Comparison of ENCODE assay signal across 9 cellular contexts in genomic region chr19:46350029-46350757, GRCh38. TPM values are rescaled to one million over a fixed set of nuclear protein-coding genes. Genes with fewer than 3 reads are reported as not detected.
A peak's percentile ranks its signal among the peaks of the same experiment; 100 is the strongest.
DNase-seq lines count a peak whose midpoint lies in the region; ATAC-seq, FAIRE-seq and TF ChIP-seq lines count a peak whose summit lies in the region.
"Had no signal": no experiment of that assay in that cellular context is flagged by ENCODE, and none has a peak within 500 bp of the region (broad histone marks: within the 10 kb centered on the region; RNA-seq: fewer than 3 reads in every experiment).

No MANE protein-coding gene starts in this region.

- H3K4me1 ChIP-seq in hepatocyte (ENCODE audit: insufficient read depth), result peaks cover 38% of the 10 kb centered on the region
- peaks cover 17% of the 10 kb centered on the region for H3K4me1 ChIP-seq in thymus (ENCODE audit: control insufficient read depth, insufficient read depth, low read length)

- H3K27ac Mint-ChIP-seq in activated T-cell treated with anti-CD3 and anti-CD28 coated beads, Interleukin-2, amount 50 U/mL, for 24 hours, result peak overlapping the region; percentile 96
- peak overlapping the region; percentile 85 for H3K27ac Mint-ChIP-seq in activated B cell treated with CpG ODN at 0.5 μM for 24 hours

- peak; percentile 1 for ATAC-seq in activated B cell treated with CpG ODN at 0.5 μM for 24 hours (ENCODE audit: low read depth)

- intact Hi-C loops in activated B cell treated with CpG ODN at 0.5 μM for 24 hours (cut with micrococcal nuclease), result no loop called here

- H3K4me3 Mint-ChIP-seq in activated T-cell treated with anti-CD3 and anti-CD28 coated beads, Interleukin-2, amount 50 U/mL, for 24 hours, result peak overlapping the region; percentile 98
- H3K4me3 Mint-ChIP-seq in activated B cell treated with CpG ODN at 0.5 μM for 24 hours, result peak overlapping the region; percentile 67

- FAIRE-seq in RCC 7860 (lab: Jason Lieb, UNC), result no peak

- H3K36me3 Mint-ChIP-seq in activated T-cell treated with anti-CD3 and anti-CD28 coated beads, Interleukin-2, amount 50 U/mL, for 24 hours (ENCODE audit: low read depth), result peaks cover 76% of the 10 kb centered on the region
- H3K36me3 Mint-ChIP-seq in activated B cell treated with CpG ODN at 0.5 μM for 24 hours (ENCODE audit: low read depth), result peaks cover 23% of the 10 kb centered on the region

- H2AFZ ChIP-seq in hepatocyte, result no peak overlapping the region

- H3K27ac ChIP-seq in hepatocyte, result peak overlapping the region; percentile 42
- H3K27ac ChIP-seq in thymus (ENCODE audit: low read depth), result peak overlapping the region; percentile 47

- H4K20me1 ChIP-seq in hepatocyte (ENCODE audit: insufficient read depth, poor library complexity, severe bottlenecking), result peaks cover 7% of the 10 kb centered on the region

- H3K9me2 ChIP-seq in hepatocyte (replicated peaks; ENCODE audit: insufficient read depth), result no peaks in the 10 kb centered on the region

- 62% methylated on average over 7 of the region's 8 CpGs for WGBS in hepatocyte (ENCODE audit: low lambda C conversion rate, missing lambda C conversion rate)
- 73% methylated on average over 8 of the region's 8 CpGs for WGBS in thymus

- H3K4me2 ChIP-seq in hepatocyte, result peak overlapping the region; percentile 53

- H3K9me3 Mint-ChIP-seq in activated T-cell treated with anti-CD3 and anti-CD28 coated beads, Interleukin-2, amount 50 U/mL, for 24 hours, result no peaks in the 10 kb centered on the region
- no peaks in the 10 kb centered on the region for H3K9me3 Mint-ChIP-seq in activated B cell treated with CpG ODN at 0.5 μM for 24 hours

- H3K36me3 ChIP-seq in hepatocyte (replicated peaks; ENCODE audit: insufficient read depth, low read depth) (no peaks in the 10 kb centered on the region), thymus (ENCODE audit: control insufficient read depth, insufficient read depth) (peaks cover 18% of the 10 kb centered on the region)

- peaks cover 57% of the 10 kb centered on the region for H3K4me1 Mint-ChIP-seq in activated T-cell treated with anti-CD3 and anti-CD28 coated beads, Interleukin-2, amount 50 U/mL, for 24 hours (ENCODE audit: low read depth)
- peaks cover 68% of the 10 kb centered on the region for H3K4me1 Mint-ChIP-seq in activated B cell treated with CpG ODN at 0.5 μM for 24 hours

- CTCF ChIA-PET in activated B cell treated with CpG ODN at 0.5 μM for 24 hours (lab: Charles Lee), result no interaction called here

- TF ChIP-seq CTCF in activated B cell treated with CpG ODN at 0.5 μM for 24 hours (IDR thresholded peaks at IDR 0.05), result no peak
- no peak for TF ChIP-seq CTCF in hepatocyte (IDR thresholded peaks at IDR 0.05; ENCODE audit: poor library complexity)

- H3K9me3 ChIP-seq in hepatocyte (ENCODE audit: low read depth), result no peaks in the 10 kb centered on the region
- H3K9me3 ChIP-seq in thymus (ENCODE audit: control insufficient read depth), result no peaks in the 10 kb centered on the region

- no peaks in the 10 kb centered on the region for H3K27me3 Mint-ChIP-seq in activated T-cell treated with anti-CD3 and anti-CD28 coated beads, Interleukin-2, amount 50 U/mL, for 24 hours
- H3K27me3 Mint-ChIP-seq in activated B cell treated with CpG ODN at 0.5 μM for 24 hours, result no peaks in the 10 kb centered on the region

- H3K79me2 ChIP-seq in hepatocyte, result peaks cover 59% of the 10 kb centered on the region

- no peaks in the 10 kb centered on the region for H3K27me3 ChIP-seq in hepatocyte
- H3K27me3 ChIP-seq in thymus (ENCODE audit: control insufficient read depth, insufficient read depth), result no peaks in the 10 kb centered on the region

- POLR2A ChIA-PET in activated B cell treated with CpG ODN at 0.5 μM for 24 hours (lab: Charles Lee), result no interaction called here

- H3K4me3 ChIP-seq in hepatocyte (no peak overlapping the region), thymus (ENCODE audit: low read length) (no peak overlapping the region)

- DNase-seq in activated T-cell treated with anti-CD3 and anti-CD28 coated beads, Interleukin-2, amount 50 U/mL, for 24 hours, result peak; percentile 42
- DNase-seq in activated T-cell treated with anti-CD3 and anti-CD28 coated beads, Interleukin-2, amount 50 U/mL, for 1 hour, result no peak
- DNase-seq in activated B cell treated with CpG ODN at 0.5 μM for 24 hours, result no peak
- no peak for DNase-seq in hepatocyte (ENCODE audit: low spot score)
- no peak for DNase-seq in NCI-H146 (lab: John Stamatoyannopoulos, UW)
- no peak for DNase-seq in RCC 7860 (ENCODE audit: low spot score)
- no peak for DNase-seq in NCI-H748 (lab: John Stamatoyannopoulos, UW; ENCODE audit: unreplicated experiment)
- DNase-seq: kidney glomerular epithelial cell had no signal

RNA-seq across cellular contexts. Expression of gene PPP5C, which starts 3.3 kb away (rescaled TPM):
- total RNA-seq in activated B cell treated with CpG ODN at 0.5 μM for 24 hours, result 49.1 and 57.7 TPM in 2 replicates
- 48.6 and 51.2 TPM in 2 replicates for total RNA-seq in hepatocyte
- 67.6 and 68.8 TPM in 2 replicates for polyA plus RNA-seq in hepatocyte
- polyA plus RNA-seq in thymus, result 32.7 TPM

RNA-seq across cellular contexts. Expression of gene HIF3A, which starts 53.4 kb away (rescaled TPM):
- not detected in 2 replicates for total RNA-seq in activated B cell treated with CpG ODN at 0.5 μM for 24 hours
- total RNA-seq in hepatocyte, result 54.6 and 56.8 TPM in 2 replicates
- 145 and 149 TPM in 2 replicates for polyA plus RNA-seq in hepatocyte
- 13.1 TPM for polyA plus RNA-seq in thymus

Comparison
In these comparisons a context has a peak if more than half of its experiments do, and no peak if none do; other contexts are left out.
1. RNA of gene HIF3A, which starts 53.4 kb away (total RNA-seq): 54.6 to 56.8 TPM in hepatocyte; not detected in activated B cell treated with CpG ODN at 0.5 μM for 24 hours; every median in the first group is over 10 times any median in the second.